Comparison of ENCODE assay signal across 1 cellular context in genomic region chr3:71384393-71384792, GRCh38.
TF ChIP-seq lines count a peak whose summit lies in the region.

No MANE protein-coding gene starts in this region.

TF ChIP-seq in HepG2, 621 proteins besides CTCF, POLR2A, EP300 and RAD21 (continued from another document):
- TF ChIP-seq SNRNP70 (IDR thresholded peaks at IDR 0.05; ENCODE audit: low read depth, low read length) (no peak), ZSCAN9 (CRISPR knock-in tag; IDR thresholded peaks at IDR 0.05; ENCODE audit: borderline replicate concordance) (no peak), PAF1 (CRISPR knock-in tag; IDR thresholded peaks at IDR 0.05) (no peak), BORCS8-MEF2B (CRISPR knock-in tag; IDR thresholded peaks at IDR 0.05) (no peak), SMARCE1 (IDR thresholded peaks at IDR 0.05; ENCODE audit: borderline replicate concordance) (no peak), NR2F1 (CRISPR knock-in tag; IDR thresholded peaks at IDR 0.05) (no peak), ZFP62 (CRISPR knock-in tag; IDR thresholded peaks at IDR 0.05) (no peak), ZNF343 (CRISPR knock-in tag; IDR thresholded peaks at IDR 0.05) (no peak), ZNF3 (CRISPR knock-in tag; IDR thresholded peaks at IDR 0.05) (no peak), ZNF710 (CRISPR knock-in tag; IDR thresholded peaks at IDR 0.05; ENCODE audit: borderline replicate concordance) (no peak), REL (CRISPR knock-in tag; conservative IDR thresholded peaks at IDR 0.05) (no peak), ZBTB20 (CRISPR knock-in tag; IDR thresholded peaks at IDR 0.05; ENCODE audit: borderline replicate concordance, low read depth) (no peak), ZMYM3 (CRISPR knock-in tag; IDR thresholded peaks at IDR 0.05) (no peak), ZNF44 (CRISPR knock-in tag; IDR thresholded peaks at IDR 0.05) (no peak), ZNF788 (CRISPR knock-in tag; IDR thresholded peaks at IDR 0.05; ENCODE audit: borderline replicate concordance) (no peak), ZFAT (CRISPR knock-in tag; conservative IDR thresholded peaks at IDR 0.05) (no peak)
